1 cellular context compared by ENCODE assay signal in the genomic region with DNA sequence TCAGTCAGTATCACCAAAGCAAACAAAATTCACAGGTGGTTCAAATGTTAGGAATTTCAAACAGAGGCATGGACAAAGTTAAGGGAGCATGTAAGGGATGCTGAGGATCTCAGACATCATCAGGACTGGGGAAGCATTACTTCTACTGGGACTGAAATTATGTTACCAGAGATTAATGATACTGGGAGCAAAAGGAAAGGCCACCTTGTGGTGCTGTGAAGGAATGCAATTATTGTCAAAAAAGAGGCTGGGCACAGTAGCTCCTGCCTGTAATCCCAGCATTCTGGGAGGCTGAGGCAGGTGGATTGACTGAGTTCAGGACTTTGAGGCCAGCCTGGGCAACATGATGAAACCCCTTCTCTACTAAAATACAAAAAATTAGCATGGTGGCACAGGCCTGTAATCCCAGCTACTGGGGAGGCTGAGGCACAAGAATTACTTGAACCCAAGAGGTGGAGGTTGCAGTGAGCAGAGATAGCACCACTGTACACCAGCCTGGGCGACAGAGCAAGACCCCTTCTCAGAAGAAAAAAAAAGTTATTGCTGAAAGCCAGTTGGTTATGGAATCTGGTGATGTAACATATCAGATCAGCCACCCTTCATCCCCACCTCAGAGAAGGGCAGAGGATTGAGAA.
TF ChIP-seq lines count a peak whose summit lies in the region.

No MANE protein-coding gene starts in this region.

TF ChIP-seq in GM12878, 131 proteins besides CTCF, POLR2A, EP300 and RAD21:
- TF ChIP-seq SMC3 (IDR thresholded peaks at IDR 0.05; ENCODE audit: borderline replicate concordance, low read length) (peak; percentile 34; the same call in 1 of the 2 replicates), TBL1XR1 (IDR thresholded peaks at IDR 0.05; ENCODE audit: low read depth, low read length) (no peak)
